In genomic region chr18:59918320-59918755, GRCh38 we compare ENCODE assay signal across 8 cellular contexts. TPM values are rescaled to one million over a fixed set of nuclear protein-coding genes. Genes with fewer than 3 reads are reported as not detected.
A peak's percentile ranks its signal among the peaks of the same experiment; 100 is the strongest.
DNase-seq lines count a peak whose midpoint lies in the region; ATAC-seq, FAIRE-seq and TF ChIP-seq lines count a peak whose summit lies in the region.

No MANE protein-coding gene starts in this region.

- H2BK120ac ChIP-seq in mesenchymal stem cell (ENCODE audit: low read depth, low read length), result no peak overlapping the region

- H3K4me3 ChIP-seq in mesenchymal stem cell (ENCODE audit: insufficient read depth in 1 of 2, low read depth in 1 of 2, low read length in 2 of 2), result no peak overlapping the region

- no peak for TF ChIP-seq CTCF in D721Med (IDR thresholded peaks at IDR 0.05; ENCODE audit: insufficient read depth, missing control alignments)

- peak overlapping the region in 1 of 2 experiments; percentile 37 for H3K18ac ChIP-seq in mesenchymal stem cell (ENCODE audit: low read depth in 1 of 2, low read length in 2 of 2)

- TF ChIP-seq POLR2A in GM19193 (IDR thresholded peaks at IDR 0.05; ENCODE audit: extremely low read depth, insufficient read depth, insufficient read length), result peak; percentile 54

- peak overlapping the region; percentile 32 for H3K27ac ChIP-seq in mesenchymal stem cell (ENCODE audit: low read length, poor library complexity, severe bottlenecking)

- H3K4me2 ChIP-seq in mesenchymal stem cell (ENCODE audit: low read length, poor library complexity, severe bottlenecking), result peak overlapping the region; percentile 0

- peaks cover under 1% of the 10 kb centered on the region for H3K9me3 ChIP-seq in mesenchymal stem cell (ENCODE audit: control insufficient read depth, low read length)

- peak; percentile 50 for ATAC-seq in HG03159 (IDR thresholded peaks at IDR 0.05; ENCODE audit: unreplicated experiment)

- H3K14ac ChIP-seq in mesenchymal stem cell (ENCODE audit: low read length in 2 of 2), result no peak overlapping the region

- H2AFZ ChIP-seq in mesenchymal stem cell (ENCODE audit: low read depth, low read length), result no peak overlapping the region

- H2BK5ac ChIP-seq in mesenchymal stem cell (ENCODE audit: low read depth, low read length, poor library complexity, severe bottlenecking), result no peak overlapping the region

- no peak overlapping the region for H4K91ac ChIP-seq in mesenchymal stem cell (ENCODE audit: low read length)

- FAIRE-seq in D721Med (lab: Jason Lieb, UNC), result peak; percentile 75

- no peak overlapping the region for H2BK15ac ChIP-seq in mesenchymal stem cell (ENCODE audit: low read depth, poor library complexity, severe bottlenecking)

- no peaks in the 10 kb centered on the region for H3K27me3 ChIP-seq in mesenchymal stem cell (ENCODE audit: control insufficient read depth in 1 of 2, insufficient read depth in 1 of 2, low read length in 2 of 2)

- peak overlapping the region; percentile 59 for H4K8ac ChIP-seq in mesenchymal stem cell (ENCODE audit: low read length)

- no peaks in the 10 kb centered on the region for H3K36me3 ChIP-seq in mesenchymal stem cell (ENCODE audit: control insufficient read depth in 1 of 2, insufficient read depth in 2 of 2, low read depth in 1 of 2, low read length in 2 of 2)

- no peak for DNase-seq in D721Med (ENCODE audit: insufficient read length, low spot score)
- peak; percentile 78 for DNase-seq in NCI-H2227 (lab: John Stamatoyannopoulos, UW; ENCODE audit: unreplicated experiment)
- DNase-seq in amniotic epithelial cell (ENCODE audit: low read depth), result peak; percentile 45
- DNase-seq in mesenchymal stem cell, result no peak
- DNase-seq in midbrain (lab: John Stamatoyannopoulos, UW), result no peak
- no peak for DNase-seq in epidermal melanocyte (ENCODE audit: insufficient read length, low spot score)

- H2BK12ac ChIP-seq in mesenchymal stem cell (ENCODE audit: low read length in 2 of 2), result peak overlapping the region in 1 of 2 experiments; percentile 23

- no peak overlapping the region for H2AK5ac ChIP-seq in mesenchymal stem cell (ENCODE audit: low read length, severe bottlenecking)

- H3K79me1 ChIP-seq in mesenchymal stem cell (replicated peaks; ENCODE audit: low read length, poor library complexity, severe bottlenecking), result no peaks in the 10 kb centered on the region

- WGBS in mesenchymal stem cell, result 58% methylated on average over 9 of the region's 9 CpGs

- no peak overlapping the region for H3K9ac ChIP-seq in mesenchymal stem cell (ENCODE audit: low read length)

- H3K23ac ChIP-seq in mesenchymal stem cell (ENCODE audit: low read length in 2 of 2), result no peak overlapping the region

- H3K4ac ChIP-seq in mesenchymal stem cell (ENCODE audit: low read depth in 1 of 2, low read length in 2 of 2), result no peak overlapping the region

- H3K4me1 ChIP-seq in mesenchymal stem cell (ENCODE audit: control insufficient read depth, insufficient read depth, low read depth, low read length), result peaks cover 12% of the 10 kb centered on the region

RNA-seq across cellular contexts. Expression of gene PMAIP1, which starts 18.5 kb away (rescaled TPM):
- polyA plus RNA-seq in mesenchymal stem cell (2013, experiment 1 of 2), result 84.5 TPM
- polyA plus RNA-seq in mesenchymal stem cell (2013, experiment 2 of 2), result 88.7 TPM

Comparison
In these comparisons a context has a peak if more than half of its experiments do, and no peak if none do; other contexts are left out.
1. DNase-seq: peak in NCI-H2227 (single experiment) and amniotic epithelial cell (single experiment); none in D721Med (single experiment), mesenchymal stem cell (single experiment), midbrain (single experiment) and epidermal melanocyte (single experiment).